In the genomic region with DNA sequence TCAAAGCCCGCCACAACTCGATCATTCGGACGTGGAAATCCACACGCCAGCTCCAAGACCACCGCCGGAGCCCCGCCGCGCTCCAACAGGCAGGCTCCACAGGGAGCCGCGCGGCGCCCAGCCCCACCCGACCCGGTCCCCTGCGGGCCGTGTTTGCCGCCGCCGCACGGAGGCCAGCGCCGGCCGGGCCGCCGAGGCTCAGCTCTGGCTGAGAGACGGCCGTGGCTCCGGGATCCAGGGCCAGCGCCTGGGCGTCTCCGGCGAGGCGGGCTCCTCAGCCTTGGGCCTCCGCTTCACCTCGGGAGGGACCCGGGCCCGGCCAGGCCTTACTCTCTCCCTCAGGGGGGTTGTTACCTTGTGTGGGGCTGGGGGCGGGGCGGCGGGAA, we compare ENCODE assay signal across 8 cellular contexts. TPM values are rescaled to one million over a fixed set of nuclear protein-coding genes. Genes with fewer than 3 reads are reported as not detected.
DNase-seq lines count a peak whose midpoint lies in the region; ATAC-seq and TF ChIP-seq lines count a peak whose summit lies in the region.

No MANE protein-coding gene starts in this region.

- H3K9me3 ChIP-seq in cardiac muscle cell (ENCODE audit: low read depth), result no peaks in the 10 kb centered on the region

- peaks cover 32% of the 10 kb centered on the region for H3K4me1 Mint-ChIP-seq in WTC11

- H3K4me3 ChIP-seq in cardiac muscle cell, result peak overlapping the region; percentile 98
- H3K4me3 ChIP-seq in retinal pigment epithelial cell (ENCODE audit: low read length), result peak overlapping the region; percentile 94

- POLR2A ChIA-PET in WTC11 (lab: Charles Lee), result interaction anchor here (0.5 to 1.9 kb wide), 7 partner anchors 22 to 306 kb away, joined by 3 to 11 read pairs (median 4); no protein-coding TSS in a partner anchor

- ATAC-seq in GM18861 (IDR thresholded peaks at IDR 0.05; ENCODE audit: unreplicated experiment), result peak; percentile 9
- peak; percentile 39 for ATAC-seq in HG03095 (IDR thresholded peaks at IDR 0.05; ENCODE audit: unreplicated experiment)
- peak; percentile 40 for ATAC-seq in WTC11

- peaks cover 28% of the 10 kb centered on the region for H3K36me3 ChIP-seq in cardiac muscle cell

- H3K27me3 ChIP-seq in cardiac muscle cell, result no peaks in the 10 kb centered on the region

- DNase-seq in ACHN (peak; percentile 56), WTC11 (ENCODE audit: low spot score) (no peak), cardiac muscle cell (ENCODE audit: low read depth in 1 of 2, low spot score in 1 of 2) (peak; percentile 33 to 62), retinal pigment epithelial cell (ENCODE audit: low read depth) (no peak), GM10266 (ENCODE audit: extremely low spot score) (no peak)
- DNase-seq in stimulated activated naive CD4-positive, alpha-beta T cell treated with Interleukin-2 at 50 U/mL for 16 hours (lab: John Stamatoyannopoulos, UW), result no peak

- TF ChIP-seq CTCF in WTC11 (IDR thresholded peaks at IDR 0.05), result no peak
- no peak for TF ChIP-seq CTCF in cardiac muscle cell (IDR thresholded peaks at IDR 0.05; ENCODE audit: low read depth, low read length)
- TF ChIP-seq CTCF in retinal pigment epithelial cell (conservative IDR thresholded peaks at IDR 0.05; ENCODE audit: low read depth, low read length), result no peak
- TF ChIP-seq CTCF in GM10266 (IDR thresholded peaks at IDR 0.05; ENCODE audit: control insufficient read depth, insufficient read depth, low read depth, missing control alignments), result no peak

- H3K27ac ChIP-seq in cardiac muscle cell, result peak overlapping the region; percentile 99

- peak overlapping the region; percentile 95 for H3K4me3 Mint-ChIP-seq in WTC11

- in situ Hi-C loops in ACHN (cut with HindIII; ENCODE audit: low pct_ligation_motif_present, low pct_unique_long_range_greater_than_20kb, low sequenced_read_pairs), result no loop called here

- no peaks in the 10 kb centered on the region for H3K27me3 Mint-ChIP-seq in WTC11 (ENCODE audit: low read depth)

- H3K9me3 Mint-ChIP-seq in WTC11, result no peaks in the 10 kb centered on the region

- CTCF ChIA-PET in WTC11 (lab: Charles Lee), result interaction anchor here (0.6 to 2.9 kb wide), 11 partner anchors 8 to 414 kb away, joined by 3 to 18 read pairs (median 4); no protein-coding TSS in a partner anchor

- peaks cover 38% of the 10 kb centered on the region for H3K36me3 Mint-ChIP-seq in WTC11

- H3K4me1 ChIP-seq in cardiac muscle cell (ENCODE audit: low read depth), result peaks cover 14% of the 10 kb centered on the region

- peak overlapping the region; percentile 99 for H3K27ac Mint-ChIP-seq in WTC11

TF ChIP-seq in WTC11, 78 proteins besides CTCF, POLR2A, EP300 and RAD21:
- TF ChIP-seq ZNF423 (CRISPR knock-in tag; IDR thresholded peaks at IDR 0.05) (peak; percentile 83), STAT6 (CRISPR knock-in tag; conservative IDR thresholded peaks at IDR 0.05; ENCODE audit: low read depth) (no peak), ELF4 (CRISPR knock-in tag; IDR thresholded peaks at IDR 0.05; ENCODE audit: low read depth) (peak; percentile 72; the same call in 1 of the 2 replicates)
- TF ChIP-seq, protein P1, sequence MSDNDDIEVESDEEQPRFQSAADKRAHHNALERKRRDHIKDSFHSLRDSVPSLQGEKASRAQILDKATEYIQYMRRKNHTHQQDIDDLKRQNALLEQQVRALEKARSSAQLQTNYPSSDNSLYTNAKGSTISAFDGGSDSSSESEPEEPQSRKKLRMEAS (CRISPR knock-in tag; IDR thresholded peaks at IDR 0.05), result 0 out of 2 replicates have a peak, but pooled peaks have one; percentile 6

RNA-seq across cellular contexts. Expression of gene SMNDC1, which starts 0.3 kb away (rescaled TPM):
- total RNA-seq in WTC11 (2021), result 37.7 to 55.9 TPM (median 40.2 TPM) in 3 replicates
- total RNA-seq in cardiac muscle cell, result 12.4 and 13.5 TPM in 2 replicates
- 24.9 and 29.7 TPM in 2 replicates for polyA plus RNA-seq in cardiac muscle cell

Comparison
In these comparisons a context has a peak if more than half of its experiments do, and no peak if none do; other contexts are left out.
1. DNase-seq: peak in ACHN (single experiment) and cardiac muscle cell (2 of 2); none in WTC11 (single experiment), retinal pigment epithelial cell (single experiment), stimulated activated naive CD4-positive, alpha-beta T cell treated with Interleukin-2 at 50 U/mL for 16 hours (single experiment) and GM10266 (single experiment).
2. Peak in every context shown above with its lines, with median percentiles within 50 percentile points of each other: ATAC-seq.